Comparison of ENCODE assay signal across 21 cellular contexts in the genomic region with DNA sequence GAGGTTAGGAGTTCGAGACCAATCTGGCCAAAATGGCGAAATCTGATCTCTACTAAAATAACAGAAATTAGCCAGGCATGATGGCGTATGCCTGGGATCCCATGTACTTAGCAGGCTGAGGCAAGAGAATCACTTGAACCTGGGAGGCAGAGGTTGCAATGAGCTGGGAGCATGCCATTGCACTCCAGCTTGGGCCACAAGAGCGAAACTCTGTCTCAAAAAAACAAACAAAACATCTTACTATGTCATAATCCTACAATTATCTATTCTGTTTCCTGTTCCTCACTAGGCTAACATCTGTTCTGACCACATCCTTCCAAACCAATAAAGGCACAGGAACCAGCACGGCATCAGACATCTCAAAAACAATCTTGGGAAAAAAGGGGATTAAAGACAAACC.
DNase-seq lines count a peak whose midpoint lies in the region; ATAC-seq and TF ChIP-seq lines count a peak whose summit lies in the region.
"Had no signal": no experiment of that assay in that cellular context is flagged by ENCODE, and none has a peak within 500 bp of the region (broad histone marks: within the 10 kb centered on the region; RNA-seq: fewer than 3 reads in every experiment).

No MANE protein-coding gene starts in this region.

- H4K20me1 ChIP-seq in BLaER1 treated with 17β-estradiol and CSF1 and Interleukin-3, amounts not matched to agents 10 nM and 100 nM = no peaks in the 10 kb centered on the region
- H4K20me1 ChIP-seq in neural progenitor cell (ENCODE audit: low read depth) = no peaks in the 10 kb centered on the region

- POLR2A ChIA-PET in activated CD8-positive, alpha-beta T cell treated with anti-CD3 and anti-CD28 coated beads for 36 hours (lab: Charles Lee) = no interaction called here

- H3K4me3 Mint-ChIP-seq in neural progenitor cell = no peak overlapping the region
- H3K4me3 Mint-ChIP-seq in activated CD8-positive, alpha-beta T cell treated with anti-CD3 and anti-CD28 coated beads for 36 hours = no peak overlapping the region
- H3K4me3 Mint-ChIP-seq: activated B cell treated with CpG ODN at 0.5 μM for 24 hours; activated CD4-positive, alpha-beta memory T cell treated with anti-CD3 and anti-CD28 coated beads, Interleukin-2, amount 10 ng/mL, durations not matched to agents 7 days and 5 days; activated naive CD8-positive, alpha-beta T cell; brain; GM23338; T-helper 1 cell treated with Interleukin-12 subunit alpha and Interleukin-12 subunit beta and Interleukin-4 antibody, amounts not matched to agents 30 μg/mL and 1 μg/mL, for 36 hours had no signal

- peak overlapping the region; percentile 17 to 77 (median 57); a peak in 21 of 22 replicates for H3K4me2 ChIP-seq in BLaER1 treated with 17β-estradiol and CSF1 and Interleukin-3, amounts not matched to agents 10 nM and 100 nM
- H3K4me2 ChIP-seq in neural progenitor cell = no peak overlapping the region
- H3K4me2 ChIP-seq: GM23338 had no signal

- no peak overlapping the region for H3K27ac Mint-ChIP-seq in neural progenitor cell
- no peak overlapping the region for H3K27ac Mint-ChIP-seq in activated CD8-positive, alpha-beta T cell treated with anti-CD3 and anti-CD28 coated beads for 36 hours
- H3K27ac Mint-ChIP-seq: activated B cell treated with CpG ODN at 0.5 μM for 24 hours; activated CD4-positive, alpha-beta memory T cell treated with anti-CD3 and anti-CD28 coated beads, Interleukin-2, amount 10 ng/mL, durations not matched to agents 7 days and 5 days; activated naive CD8-positive, alpha-beta T cell; brain; GM23338; T-helper 1 cell treated with Interleukin-12 subunit alpha and Interleukin-12 subunit beta and Interleukin-4 antibody, amounts not matched to agents 30 μg/mL and 1 μg/mL, for 36 hours had no signal

- no peak for TF ChIP-seq EP300 in ovary (IDR thresholded peaks at IDR 0.05)

- no peak for TF ChIP-seq CTCF in brain microvascular endothelial cell (IDR thresholded peaks at IDR 0.05; ENCODE audit: low read depth, low read length, missing control alignments)
- no peak for TF ChIP-seq CTCF in neural progenitor cell (IDR thresholded peaks at IDR 0.05)
- TF ChIP-seq CTCF in ovary (IDR thresholded peaks at IDR 0.05) = no peak
- no peak for TF ChIP-seq CTCF in activated CD8-positive, alpha-beta T cell treated with anti-CD3 and anti-CD28 coated beads for 36 hours (IDR thresholded peaks at IDR 0.05)

- no peaks in the 10 kb centered on the region for H3F3A ChIP-seq in neural progenitor cell (ENCODE audit: low read depth)

- CTCF ChIA-PET in activated CD8-positive, alpha-beta T cell treated with anti-CD3 and anti-CD28 coated beads for 36 hours (lab: Charles Lee) = no interaction called here

- no peaks in the 10 kb centered on the region for H3K27me3 ChIP-seq in BLaER1 treated with 17β-estradiol and CSF1 and Interleukin-3, amounts not matched to agents 10 nM and 100 nM
- no peaks in the 10 kb centered on the region for H3K27me3 ChIP-seq in brain microvascular endothelial cell (replicated peaks)
- H3K27me3 ChIP-seq in neural progenitor cell = no peaks in the 10 kb centered on the region
- no peaks in the 10 kb centered on the region for H3K27me3 ChIP-seq in ovary

- H3K9me3 ChIP-seq in BLaER1 treated with 17β-estradiol and CSF1 and Interleukin-3, amounts not matched to agents 10 nM and 100 nM (replicated peaks in 1 of 11) = peaks cover 0 to 7% (median 0%) of the 10 kb centered on the region in 11 experiments; a peak in 2 of 22 replicates
- H3K9me3 ChIP-seq in neural progenitor cell (ENCODE audit: low read depth) = no peaks in the 10 kb centered on the region
- H3K9me3 ChIP-seq in ovary = no peaks in the 10 kb centered on the region

- H3K4me3 ChIP-seq in BLaER1 treated with 17β-estradiol and CSF1 and Interleukin-3, amounts not matched to agents 10 nM and 100 nM = no peak overlapping the region
- H3K4me3 ChIP-seq in brain microvascular endothelial cell (ENCODE audit: low read depth, low read length) = no peak overlapping the region
- no peak overlapping the region for H3K4me3 ChIP-seq in neural progenitor cell
- H3K4me3 ChIP-seq in ovary = no peak overlapping the region
- H3K4me3 ChIP-seq: GM23338 had no signal

- H3K36me3 ChIP-seq in BLaER1 treated with 17β-estradiol and CSF1 and Interleukin-3, amounts not matched to agents 10 nM and 100 nM = no peaks in the 10 kb centered on the region
- H3K36me3 ChIP-seq in brain microvascular endothelial cell (replicated peaks) (no peaks in the 10 kb centered on the region), neural progenitor cell (no peaks in the 10 kb centered on the region), ovary (no peaks in the 10 kb centered on the region)

- peak overlapping the region in 10 of 11 experiments; percentile 5 to 83 (median 70); a peak in 17 of 22 replicates for H3K27ac ChIP-seq in BLaER1 treated with 17β-estradiol and CSF1 and Interleukin-3, amounts not matched to agents 10 nM and 100 nM
- peak overlapping the region; percentile 52 for H3K27ac ChIP-seq in brain microvascular endothelial cell
- H3K27ac ChIP-seq in neural progenitor cell = no peak overlapping the region
- no peak overlapping the region for H3K27ac ChIP-seq in ovary

- peak overlapping the region in 6 of 11 experiments; percentile 17 to 56 (median 45); a peak in 9 of 22 replicates for H3K9ac ChIP-seq in BLaER1 treated with 17β-estradiol and CSF1 and Interleukin-3, amounts not matched to agents 10 nM and 100 nM
- no peak overlapping the region for H3K9ac ChIP-seq in neural progenitor cell

- no peak for TF ChIP-seq POLR2A in ovary (IDR thresholded peaks at IDR 0.05)

- H3K9me3 Mint-ChIP-seq in neural progenitor cell = no peaks in the 10 kb centered on the region
- H3K9me3 Mint-ChIP-seq in activated CD8-positive, alpha-beta T cell treated with anti-CD3 and anti-CD28 coated beads for 36 hours = no peaks in the 10 kb centered on the region
- H3K9me3 Mint-ChIP-seq: activated B cell treated with CpG ODN at 0.5 μM for 24 hours; activated CD4-positive, alpha-beta memory T cell treated with anti-CD3 and anti-CD28 coated beads, Interleukin-2, amount 10 ng/mL, durations not matched to agents 7 days and 5 days; brain; T-helper 1 cell treated with Interleukin-12 subunit alpha and Interleukin-12 subunit beta and Interleukin-4 antibody, amounts not matched to agents 30 μg/mL and 1 μg/mL, for 36 hours had no signal

- ATAC-seq in activated CD8-positive, alpha-beta T cell treated with anti-CD3 and anti-CD28 coated beads for 36 hours = no peak
- ATAC-seq: GM23338 had no signal

- in situ Hi-C loops in brain microvascular endothelial cell (cut with HindIII; ENCODE audit: low pct_ligation_motif_present, low sequenced_read_pairs) = no loop called here

- no peaks in the 10 kb centered on the region for H3K4me1 Mint-ChIP-seq in neural progenitor cell
- no peaks in the 10 kb centered on the region for H3K4me1 Mint-ChIP-seq in activated CD8-positive, alpha-beta T cell treated with anti-CD3 and anti-CD28 coated beads for 36 hours (ENCODE audit: low read depth)
- H3K4me1 Mint-ChIP-seq: activated B cell treated with CpG ODN at 0.5 μM for 24 hours, brain, GM23338 had no signal

- intact Hi-C loops in ovary (cut with DNase I) = no loop called here
- intact Hi-C loops in activated CD8-positive, alpha-beta T cell treated with anti-CD3 and anti-CD28 coated beads for 36 hours (cut with micrococcal nuclease) = no loop called here

- H2AFZ ChIP-seq in neural progenitor cell (replicated peaks) = peak overlapping the region; percentile 40
- H2AFZ ChIP-seq: GM23338 had no signal

- no peaks in the 10 kb centered on the region for H3K79me2 ChIP-seq in neural progenitor cell (ENCODE audit: low read depth)

- peak; percentile 75 for DNase-seq in LHCN-M2 (ENCODE audit: low read depth)
- peak; percentile 60 for DNase-seq in brain microvascular endothelial cell
- no peak for DNase-seq in neural progenitor cell (ENCODE audit: low spot score)
- DNase-seq in T1000 (lab: John Stamatoyannopoulos, UW) = no peak
- no peak for DNase-seq in ovary
- DNase-seq in kidney glomerular epithelial cell (lab: John Stamatoyannopoulos, UW) = no peak
- no peak for DNase-seq in activated CD8-positive, alpha-beta T cell treated with anti-CD3 and anti-CD28 coated beads for 36 hours
- DNase-seq: activated B cell treated with CpG ODN at 0.5 μM for 24 hours; activated CD4-positive, alpha-beta memory T cell treated with anti-CD3 and anti-CD28 coated beads, Interleukin-2, amount 10 ng/mL, durations not matched to agents 7 days and 5 days; COR-L47; cortex of kidney; NCI-H1436; NCI-H524 treated with DMSO at 0.1 percent for 48 hours; OCI-M1; SHP77 treated with DMSO at 0.1 percent for 48 hours; stimulated activated CD4-positive, alpha-beta T cell treated with anti-CD3 and anti-CD28 coated beads, Interleukin-15, amount 100 ng/mL, for 24 hours had no signal

- WGBS in ovary, 3 donors = 85 to 90% (median 87%) methylated on average over 5 of the region's 5 CpGs

- peaks cover 4 to 14% (median 13%) of the 10 kb centered on the region in 10 experiments; a peak in 18 of 20 replicates for H3K4me1 ChIP-seq in BLaER1 treated with 17β-estradiol and CSF1 and Interleukin-3, amounts not matched to agents 10 nM and 100 nM
- H3K4me1 ChIP-seq in neural progenitor cell (no peaks in the 10 kb centered on the region), ovary (ENCODE audit: insufficient read depth) (no peaks in the 10 kb centered on the region)

- H3K36me3 Mint-ChIP-seq in neural progenitor cell = no peaks in the 10 kb centered on the region
- no peaks in the 10 kb centered on the region for H3K36me3 Mint-ChIP-seq in activated CD8-positive, alpha-beta T cell treated with anti-CD3 and anti-CD28 coated beads for 36 hours (ENCODE audit: low read depth)
- H3K36me3 Mint-ChIP-seq: activated naive CD8-positive, alpha-beta T cell; brain had no signal

- peaks cover 3% of the 10 kb centered on the region for H3K27me3 Mint-ChIP-seq in neural progenitor cell (ENCODE audit: insufficient read depth, low read depth)
- peaks cover 2% of the 10 kb centered on the region for H3K27me3 Mint-ChIP-seq in activated CD8-positive, alpha-beta T cell treated with anti-CD3 and anti-CD28 coated beads for 36 hours
- H3K27me3 Mint-ChIP-seq: activated B cell treated with CpG ODN at 0.5 μM for 24 hours; activated CD4-positive, alpha-beta memory T cell treated with anti-CD3 and anti-CD28 coated beads, Interleukin-2, amount 10 ng/mL, durations not matched to agents 7 days and 5 days; brain had no signal

Comparison
In these comparisons a context has a peak if more than half of its experiments do, and no peak if none do; other contexts are left out.
1. H3K27ac ChIP-seq: peak in BLaER1 treated with 17β-estradiol and CSF1 and Interleukin-3, amounts not matched to agents 10 nM and 100 nM (10 of 11) and brain microvascular endothelial cell (single experiment); none in neural progenitor cell (single experiment) and ovary (0 of 2).
2. DNase-seq: peak in LHCN-M2 (single experiment) and brain microvascular endothelial cell (single experiment); none in neural progenitor cell (single experiment), T1000 (single experiment), ovary (0 of 5), kidney glomerular epithelial cell (single experiment) and activated CD8-positive, alpha-beta T cell treated with anti-CD3 and anti-CD28 coated beads for 36 hours (single experiment).